ENCODE assay signal across 9 cellular contexts in genomic region chr6:40587240-40588069, GRCh38. TPM values are rescaled to one million over a fixed set of nuclear protein-coding genes. Genes with fewer than 3 reads are reported as not detected.
DNase-seq lines count a peak whose midpoint lies in the region; ATAC-seq and TF ChIP-seq lines count a peak whose summit lies in the region.
"Had no signal": no experiment of that assay in that cellular context is flagged by ENCODE, and none has a peak within 500 bp of the region (broad histone marks: within the 10 kb centered on the region; RNA-seq: fewer than 3 reads in every experiment).

LRFN2 (minus strand) TSS chr6:40587364.

- peaks cover 7% of the 10 kb centered on the region for H3K36me3 Mint-ChIP-seq in central memory CD8-positive, alpha-beta T cell (ENCODE audit: insufficient read depth)

- DNase-seq in DMS153 treated with DMSO at 0.1 percent for 48 hours (lab: John Stamatoyannopoulos, UW; ENCODE audit: unreplicated experiment) (peak; percentile 59), H4 (ENCODE audit: low spot score) (peak; percentile 56), NCI-H128 (lab: John Stamatoyannopoulos, UW; ENCODE audit: unreplicated experiment) (peak; percentile 56), kidney epithelial cell (ENCODE audit: low read depth) (no peak), NK-92 (lab: John Stamatoyannopoulos, UW; ENCODE audit: unreplicated experiment) (no peak)
- DNase-seq in activated CD4-positive, CD25-positive, alpha-beta regulatory T cell (lab: John Stamatoyannopoulos, UW), result peak in 3 of 4 experiments; percentile 12 to 30 (median 20)
- peak; percentile 51 to 57 for DNase-seq in central memory CD8-positive, alpha-beta T cell (ENCODE audit: low spot score in 2 of 2)
- peak; percentile 82 for DNase-seq in stimulated activated CD4-positive, alpha-beta T cell treated with anti-CD3 and anti-CD28 coated beads, Interleukin-15, amount 100 ng/mL, for 24 hours

- H3K4me3 ChIP-seq in kidney epithelial cell (ENCODE audit: low read depth, low read length), result peak within 1 kb of the TSS; percentile 35

- no peaks in the 10 kb centered on the region for H3K36me3 ChIP-seq in kidney epithelial cell (ENCODE audit: control insufficient read depth, insufficient read depth, low read length)

- TF ChIP-seq CTCF in kidney epithelial cell (IDR thresholded peaks at IDR 0.05; ENCODE audit: insufficient read depth, low read length, poor library complexity, severe bottlenecking), result peak; percentile 25

- H3K4me1 Mint-ChIP-seq in central memory CD8-positive, alpha-beta T cell, result peaks cover 16% of the 10 kb centered on the region

- H3K9me3 Mint-ChIP-seq in central memory CD8-positive, alpha-beta T cell, result no peaks in the 10 kb centered on the region

- peak within 1 kb of the TSS; percentile 84 for H3K4me3 Mint-ChIP-seq in central memory CD8-positive, alpha-beta T cell

- peaks cover 49% of the 10 kb centered on the region for H3K27me3 Mint-ChIP-seq in central memory CD8-positive, alpha-beta T cell

- ATAC-seq in central memory CD8-positive, alpha-beta T cell (replicated peaks; ENCODE audit: extremely low read depth, poor library complexity, severe bottlenecking), result peak; percentile 80

- H3K27ac Mint-ChIP-seq in central memory CD8-positive, alpha-beta T cell (ENCODE audit: low read depth), result peak within 1 kb of the TSS; percentile 58

- H3K27me3 ChIP-seq in kidney epithelial cell (ENCODE audit: control insufficient read depth, insufficient read depth, low read length), result peaks cover 45% of the 10 kb centered on the region

RNA-seq across cellular contexts. Expression of gene LRFN2, which starts in this region (rescaled TPM):
- not detected in 2 replicates for total RNA-seq in H4 (2014; rRNA removed; shearing (Covaris generic))
- total RNA-seq in kidney epithelial cell, result not detected in 2 replicates
- total RNA-seq: myocyte had no signal

Comparison
In these comparisons a context has a peak if more than half of its experiments do, and no peak if none do; other contexts are left out.
1. Peak in DNase-seq in H4; RNA of the gene not detected or under 1 TPM.
2. DNase-seq: peak in DMS153 treated with DMSO at 0.1 percent for 48 hours (single experiment), NCI-H128 (single experiment), activated CD4-positive, CD25-positive, alpha-beta regulatory T cell (3 of 4), central memory CD8-positive, alpha-beta T cell (2 of 2) and stimulated activated CD4-positive, alpha-beta T cell treated with anti-CD3 and anti-CD28 coated beads, Interleukin-15, amount 100 ng/mL, for 24 hours (single experiment); none in kidney epithelial cell (single experiment) and NK-92 (single experiment).